ENCODE assay signal across 8 cellular contexts in genomic region chr1:26161408-26162219, GRCh38. TPM values are rescaled to one million over a fixed set of nuclear protein-coding genes. Genes with fewer than 3 reads are reported as not detected.
DNase-seq lines count a peak whose midpoint lies in the region; ATAC-seq and TF ChIP-seq lines count a peak whose summit lies in the region.

No MANE protein-coding gene starts in this region.

- H3K27me3 ChIP-seq in spleen (replicated peaks in 1 of 7) = peaks cover 0 to 85% (median 29%) of the 10 kb centered on the region in 7 donors

- peaks cover 15 to 64% (median 39%) of the 10 kb centered on the region in 6 donors for H3K4me1 ChIP-seq in spleen

- no peaks in the 10 kb centered on the region for H3K36me3 Mint-ChIP-seq in T-helper 1 cell treated with Interleukin-12 subunit alpha and Interleukin-12 subunit beta and Interleukin-4 antibody, amounts not matched to agents 30 μg/mL and 1 μg/mL, for 36 hours (ENCODE audit: low read depth)

- peak overlapping the region; percentile 37 for H3K4me3 ChIP-seq in AG10803 (ENCODE audit: low read length)
- peak overlapping the region; percentile 37 for H3K4me3 ChIP-seq in HFF-Myc (replicated peaks; ENCODE audit: low read depth, low read length)
- H3K4me3 ChIP-seq in spleen = peak overlapping the region; percentile 30 to 71 (median 48)

- no peaks in the 10 kb centered on the region for H3K36me3 ChIP-seq in spleen

- WGBS in spleen, 5 donors = 3 to 10% (median 5%) methylated on average over 26 to 98 of the region's 98 CpGs

- no peak overlapping the region for H3K27ac Mint-ChIP-seq in T-helper 1 cell treated with Interleukin-12 subunit alpha and Interleukin-12 subunit beta and Interleukin-4 antibody, amounts not matched to agents 30 μg/mL and 1 μg/mL, for 36 hours

- ATAC-seq in GM19395 (IDR thresholded peaks at IDR 0.05; ENCODE audit: unreplicated experiment) (no peak), GM21447 (IDR thresholded peaks at IDR 0.05; ENCODE audit: unreplicated experiment) (no peak)

- H3K9me3 ChIP-seq in spleen = no peaks in the 10 kb centered on the region

- no peaks in the 10 kb centered on the region for H3K9me3 Mint-ChIP-seq in T-helper 1 cell treated with Interleukin-12 subunit alpha and Interleukin-12 subunit beta and Interleukin-4 antibody, amounts not matched to agents 30 μg/mL and 1 μg/mL, for 36 hours

- H3K4me1 Mint-ChIP-seq in T-helper 1 cell treated with Interleukin-12 subunit alpha and Interleukin-12 subunit beta and Interleukin-4 antibody, amounts not matched to agents 30 μg/mL and 1 μg/mL, for 36 hours (ENCODE audit: low read depth) = peaks cover 21% of the 10 kb centered on the region

- H3K4me3 Mint-ChIP-seq in T-helper 1 cell treated with Interleukin-12 subunit alpha and Interleukin-12 subunit beta and Interleukin-4 antibody, amounts not matched to agents 30 μg/mL and 1 μg/mL, for 36 hours = peak overlapping the region; percentile 44

- H3K27me3 Mint-ChIP-seq in T-helper 1 cell treated with Interleukin-12 subunit alpha and Interleukin-12 subunit beta and Interleukin-4 antibody, amounts not matched to agents 30 μg/mL and 1 μg/mL, for 36 hours (ENCODE audit: low read depth) = peaks cover 81% of the 10 kb centered on the region

- TF ChIP-seq POLR2A in spleen (IDR thresholded peaks at IDR 0.05) = no peak

- intact Hi-C loops in spleen (cut with DNase I; ENCODE audit: low total_unique reads) = no loop called here

- H3K27ac ChIP-seq in caudate nucleus (ENCODE audit: low read depth, low read length) = no peak overlapping the region
- H3K27ac ChIP-seq in spleen = peak overlapping the region in 5 of 8 donors; percentile 25 to 68 (median 36)

- peak; percentile 13; the same call in 1 of the 2 replicates for TF ChIP-seq CTCF in AG10803 (conservative IDR thresholded peaks at IDR 0.05; ENCODE audit: low read length)
- TF ChIP-seq CTCF in HFF-Myc (IDR thresholded peaks at IDR 0.05; ENCODE audit: low read depth, low read length, missing control alignments) = no peak
- TF ChIP-seq CTCF in spleen (IDR thresholded peaks at IDR 0.05 in 8 of 11, conservative IDR thresholded peaks at IDR 0.05 in 3 of 11) = peak in 2 of 11 experiments; percentile 23 to 32

- DNase-seq in AG10803 (ENCODE audit: low read depth) (peak; percentile 39), HFF-Myc (ENCODE audit: extremely low read depth, low read depth) (no peak), caudate nucleus (lab: John Stamatoyannopoulos, UW) (peak in 41 of 61 donors; percentile 12 to 78 (median 39)), iris pigment epithelial cell (ENCODE audit: low read depth) (peak; percentile 60), spleen (peak; percentile 83)

RNA-seq across cellular contexts. Expression of gene FAM110D, which starts 2.7 kb away (rescaled TPM):
- total RNA-seq in spleen = 1 to 10 TPM in 6 of 7 donors, under 1 TPM in 1; 0.76 to 5.9 (median 1.8) TPM
- 1 to 10 TPM in 1 of 3 donors, under 1 TPM in 2; 0.44 to 1.2 (median 0.91) TPM for polyA plus RNA-seq in spleen

RNA-seq across cellular contexts. Expression of gene C1orf232, which starts 7.1 kb away (rescaled TPM):
- not detected for total RNA-seq in spleen
- polyA plus RNA-seq in spleen = not detected

RNA-seq across cellular contexts. Expression of gene ZNF593, which starts 8.1 kb away (rescaled TPM):
- total RNA-seq in spleen = 10 to 100 TPM; 13.5 to 27.8 (median 19.6) TPM
- polyA plus RNA-seq in spleen = 100 to 1,000 TPM in 1 of 3 donors, 10 to 100 TPM in 2; 74.9 to 104 (median 80.3) TPM

RNA-seq across cellular contexts. Expression of gene ZNF593OS, which starts 10.0 kb away (rescaled TPM):
- not detected for total RNA-seq in spleen
- polyA plus RNA-seq in spleen = under 1 TPM; 0.26 to 0.43 (median 0.26) TPM

RNA-seq across cellular contexts. Expression of gene CNKSR1, which starts 15.7 kb away (rescaled TPM):
- total RNA-seq in spleen = 1 to 10 TPM; 1.0 to 5.5 (median 3.7) TPM
- polyA plus RNA-seq in spleen = 1 to 10 TPM in 2 of 3 donors, under 1 TPM in 1; 0.68 to 2.0 (median 1.0) TPM
